22 cellular contexts compared by ENCODE assay signal in genomic region chr16:74660383-74660782, GRCh38. TPM values are rescaled to one million over a fixed set of nuclear protein-coding genes. Genes with fewer than 3 reads are reported as not detected.
DNase-seq lines count a peak whose midpoint lies in the region; ATAC-seq and TF ChIP-seq lines count a peak whose summit lies in the region.
"Had no signal": no experiment of that assay in that cellular context is flagged by ENCODE, and none has a peak within 500 bp of the region (broad histone marks: within the 10 kb centered on the region; RNA-seq: fewer than 3 reads in every experiment).

No MANE protein-coding gene starts in this region.

- peak in 1 of 6 experiments; percentile 16 for TF ChIP-seq CTCF in esophagus squamous epithelium (IDR thresholded peaks at IDR 0.05)

- no peak overlapping the region for H3K23ac ChIP-seq in mesendoderm (ENCODE audit: low read length)

- peaks cover 87% of the 10 kb centered on the region for H3K4me1 Mint-ChIP-seq in activated CD4-positive, alpha-beta memory T cell treated with anti-CD3 and anti-CD28 coated beads, Interleukin-2, amount 10 ng/mL, durations not matched to agents 7 days and 5 days
- peaks cover 79% of the 10 kb centered on the region for H3K4me1 Mint-ChIP-seq in activated CD4-positive, alpha-beta memory T cell treated with anti-CD3 and anti-CD28 coated beads for 36 hours (ENCODE audit: low read depth)
- H3K4me1 Mint-ChIP-seq in CD4-positive, CD25-positive, alpha-beta regulatory T cell, result peaks cover 38 to 93% (median 69%) of the 10 kb centered on the region in 4 donors
- peaks cover 46% of the 10 kb centered on the region for H3K4me1 Mint-ChIP-seq in activated T-helper 17 cell treated with anti-CD3 and anti-CD28 coated beads, Interleukin-2, amount 50 U/mL, for 72 hours

- no peaks in the 10 kb centered on the region for H3K9me3 ChIP-seq in CD4-positive, CD25-positive, alpha-beta regulatory T cell (ENCODE audit: control insufficient read depth in 2 of 2, low read length in 2 of 2)
- no peaks in the 10 kb centered on the region for H3K9me3 ChIP-seq in esophagus squamous epithelium
- H3K9me3 ChIP-seq: SJSA1 had no signal

- peaks cover 48% of the 10 kb centered on the region for H3K4me1 ChIP-seq in CD4-positive, CD25-positive, alpha-beta regulatory T cell (ENCODE audit: control insufficient read depth, insufficient read depth, low read length, poor library complexity, severe bottlenecking)
- peaks cover 8 to 78% (median 31%) of the 10 kb centered on the region in 3 donors for H3K4me1 ChIP-seq in esophagus squamous epithelium
- no peaks in the 10 kb centered on the region for H3K4me1 ChIP-seq in mesendoderm (ENCODE audit: control insufficient read depth, low read depth, low read length)

- no peak overlapping the region for H2AK5ac ChIP-seq in mesendoderm (ENCODE audit: low read length)

- peaks cover 71% of the 10 kb centered on the region for H3K36me3 ChIP-seq in CD4-positive, CD25-positive, alpha-beta regulatory T cell (ENCODE audit: control insufficient read depth, insufficient read depth, low read length)
- peaks cover 15 to 76% (median 21%) of the 10 kb centered on the region in 3 donors for H3K36me3 ChIP-seq in esophagus squamous epithelium
- peaks cover 19% of the 10 kb centered on the region for H3K36me3 ChIP-seq in mesendoderm (ENCODE audit: control insufficient read depth, insufficient read depth, low read length)

- peak overlapping the region; percentile 27 for H3K4me3 Mint-ChIP-seq in activated CD4-positive, alpha-beta memory T cell treated with anti-CD3 and anti-CD28 coated beads, Interleukin-2, amount 10 ng/mL, durations not matched to agents 7 days and 5 days
- no peak overlapping the region for H3K4me3 Mint-ChIP-seq in activated CD4-positive, alpha-beta memory T cell treated with anti-CD3 and anti-CD28 coated beads for 36 hours
- peak overlapping the region; percentile 43 to 66 (median 55) for H3K4me3 Mint-ChIP-seq in CD4-positive, CD25-positive, alpha-beta regulatory T cell
- peak overlapping the region; percentile 46 for H3K4me3 Mint-ChIP-seq in activated T-helper 17 cell treated with anti-CD3 and anti-CD28 coated beads, Interleukin-2, amount 50 U/mL, for 72 hours

- H2BK120ac ChIP-seq in mesendoderm (ENCODE audit: low read depth, low read length), result no peak overlapping the region

- H3K27me3 ChIP-seq in CD4-positive, CD25-positive, alpha-beta regulatory T cell (ENCODE audit: control insufficient read depth, insufficient read depth, low read length), result no peaks in the 10 kb centered on the region
- H3K27me3 ChIP-seq in esophagus squamous epithelium, result no peaks in the 10 kb centered on the region
- H3K27me3 ChIP-seq in mesendoderm (ENCODE audit: insufficient read depth, low read length, poor library complexity), result no peaks in the 10 kb centered on the region
- H3K27me3 ChIP-seq: SJSA1 had no signal

- H3K4me2 ChIP-seq in mesendoderm (ENCODE audit: low read length), result no peak overlapping the region

- ATAC-seq in CD4-positive, CD25-positive, alpha-beta regulatory T cell (ENCODE audit: low read depth in 2 of 2), result no peak
- no peak for ATAC-seq in activated T-helper 17 cell treated with anti-CD3 and anti-CD28 coated beads, Interleukin-2, amount 50 U/mL, for 72 hours (replicated peaks)
- no peak for ATAC-seq in activated naive CD4-positive, alpha-beta T cell treated with anti-CD3 and anti-CD28 coated beads, Interleukin-2, amount 50 U/mL, for 72 hours
- ATAC-seq: left ventricle myocardium superior; naive thymus-derived CD4-positive, alpha-beta T cell had no signal

- no peak overlapping the region for H3K56ac ChIP-seq in mesendoderm (ENCODE audit: low read length)

- no peak overlapping the region for H4K8ac ChIP-seq in mesendoderm (ENCODE audit: low read depth, low read length)

- H2BK15ac ChIP-seq in mesendoderm (replicated peaks; ENCODE audit: low read depth), result no peak overlapping the region

- H3K79me2 ChIP-seq in mesendoderm (ENCODE audit: control insufficient read depth, insufficient read depth, low read length), result peaks cover 73% of the 10 kb centered on the region

- POLR2A ChIA-PET in activated CD4-positive, alpha-beta memory T cell treated with anti-CD3 and anti-CD28 coated beads, Interleukin-2, amount 10 ng/mL, durations not matched to agents 7 days and 5 days (lab: Charles Lee), result no interaction called here
- POLR2A ChIA-PET in activated CD4-positive, alpha-beta memory T cell treated with anti-CD3 and anti-CD28 coated beads for 36 hours (lab: Charles Lee), result no interaction called here

- H3K18ac ChIP-seq in mesendoderm (ENCODE audit: low read length), result no peak overlapping the region

- no peak for TF ChIP-seq POLR2A in esophagus squamous epithelium (IDR thresholded peaks at IDR 0.05)

- H2BK5ac ChIP-seq in mesendoderm (ENCODE audit: low read length), result no peak overlapping the region

- H3K9ac ChIP-seq in mesendoderm (ENCODE audit: low read length), result no peak overlapping the region

- H3K4ac ChIP-seq in mesendoderm (ENCODE audit: low read depth, low read length), result no peak overlapping the region

- CTCF ChIA-PET in activated CD4-positive, alpha-beta memory T cell treated with anti-CD3 and anti-CD28 coated beads, Interleukin-2, amount 10 ng/mL, durations not matched to agents 7 days and 5 days (lab: Charles Lee), result interaction anchor here (1.3 kb wide), 1 partner anchor 9 kb away, joined by 4 read pairs; no protein-coding TSS in a partner anchor
- CTCF ChIA-PET in activated CD4-positive, alpha-beta memory T cell treated with anti-CD3 and anti-CD28 coated beads for 36 hours (lab: Charles Lee), result interaction anchor here (1.2 kb wide), 1 partner anchor 9 kb away, joined by 5 read pairs; no protein-coding TSS in a partner anchor

- WGBS in esophagus squamous epithelium, 2 donors, result 29 to 59% methylated on average over 4 of the region's 4 CpGs
- no CpG with 5 or more reads among the region's 4 CpGs for WGBS in mesendoderm (ENCODE audit: extremely low coverage, insufficient coverage, low lambda C conversion rate)

- H3K36me3 Mint-ChIP-seq in activated CD4-positive, alpha-beta memory T cell treated with anti-CD3 and anti-CD28 coated beads, Interleukin-2, amount 10 ng/mL, durations not matched to agents 7 days and 5 days (ENCODE audit: low read depth), result peaks cover 90% of the 10 kb centered on the region
- H3K36me3 Mint-ChIP-seq in activated CD4-positive, alpha-beta memory T cell treated with anti-CD3 and anti-CD28 coated beads for 36 hours, result peaks cover 83% of the 10 kb centered on the region
- H3K36me3 Mint-ChIP-seq in CD4-positive, CD25-positive, alpha-beta regulatory T cell, result peaks cover 56% of the 10 kb centered on the region
- peaks cover 100% of the 10 kb centered on the region for H3K36me3 Mint-ChIP-seq in activated T-helper 17 cell treated with anti-CD3 and anti-CD28 coated beads, Interleukin-2, amount 50 U/mL, for 72 hours (ENCODE audit: low read depth)
- peaks cover 47 to 82% of the 10 kb centered on the region in 2 donors for H3K36me3 Mint-ChIP-seq in activated naive CD4-positive, alpha-beta T cell treated with anti-CD3 and anti-CD28 coated beads, Interleukin-2, amount 50 U/mL, for 72 hours

- peak overlapping the region; percentile 2 for H3K4me3 ChIP-seq in CD4-positive, CD25-positive, alpha-beta regulatory T cell (ENCODE audit: low read depth, low read length)
- peak overlapping the region in 1 of 4 donors; percentile 23 for H3K4me3 ChIP-seq in esophagus squamous epithelium
- H3K4me3 ChIP-seq in mesendoderm (ENCODE audit: low read length), result no peak overlapping the region
- H3K4me3 ChIP-seq: SJSA1 had no signal

- DNase-seq in activated CD4-positive, alpha-beta memory T cell treated with anti-CD3 and anti-CD28 coated beads, Interleukin-2, amount 10 ng/mL, durations not matched to agents 7 days and 5 days, result no peak
- DNase-seq in activated CD4-positive, alpha-beta memory T cell treated with anti-CD3 and anti-CD28 coated beads for 36 hours, result no peak
- DNase-seq in CD4-positive, CD25-positive, alpha-beta regulatory T cell, result no peak
- DNase-seq in esophagus squamous epithelium (lab: John Stamatoyannopoulos, UW) (no peak), mesendoderm (no peak)
- DNase-seq in stimulated activated CD4-positive, alpha-beta T cell treated with anti-CD3 and anti-CD28 coated beads, Interleukin-4, amount 100 ng/mL, for 1 hour, result no peak
- DNase-seq in activated naive CD4-positive, alpha-beta T cell treated with anti-CD3 and anti-CD28 coated beads, Interleukin-2, amount 50 U/mL, for 72 hours (ENCODE audit: low spot score in 2 of 2), result no peak
- DNase-seq: activated CD4-positive, CD25-positive, alpha-beta regulatory T cell treated with anti-CD3 and anti-CD28 coated beads, Interleukin-2, amount 50 U/mL, for 72 hours; activated effector memory CD4-positive, alpha-beta T cell treated with Interleukin-2 at 50 U/mL for 16 hours; AML-193; glutamatergic neuron; HCEC 1CT; KG1; left ventricle myocardium superior; midbrain; naive thymus-derived CD4-positive, alpha-beta T cell; NCI-H1436; NCI-H345; stimulated activated CD4-positive, alpha-beta T cell treated with anti-CD3 and anti-CD28 coated beads, Interleukin-15, amount 100 ng/mL, for 24 hours; stimulated activated naive CD4-positive, alpha-beta T cell treated with Interleukin-2 at 50 U/mL for 16 hours had no signal

- peaks cover 23% of the 10 kb centered on the region for H3K79me1 ChIP-seq in mesendoderm (ENCODE audit: low read length)

- intact Hi-C loops in activated CD4-positive, alpha-beta memory T cell treated with anti-CD3 and anti-CD28 coated beads for 36 hours (cut with micrococcal nuclease), result loop anchor here (10.0 kb wide), 1 partner anchor 1996 kb away; no protein-coding TSS in a partner anchor
- intact Hi-C loops in esophagus squamous epithelium (cut with DNase I), result no loop called here

- no peaks in the 10 kb centered on the region for H3K27me3 Mint-ChIP-seq in activated CD4-positive, alpha-beta memory T cell treated with anti-CD3 and anti-CD28 coated beads, Interleukin-2, amount 10 ng/mL, durations not matched to agents 7 days and 5 days
- H3K27me3 Mint-ChIP-seq in activated CD4-positive, alpha-beta memory T cell treated with anti-CD3 and anti-CD28 coated beads for 36 hours, result no peaks in the 10 kb centered on the region
- no peaks in the 10 kb centered on the region for H3K27me3 Mint-ChIP-seq in CD4-positive, CD25-positive, alpha-beta regulatory T cell
- no peaks in the 10 kb centered on the region for H3K27me3 Mint-ChIP-seq in activated T-helper 17 cell treated with anti-CD3 and anti-CD28 coated beads, Interleukin-2, amount 50 U/mL, for 72 hours
- H3K27me3 Mint-ChIP-seq: naive thymus-derived CD4-positive, alpha-beta T cell had no signal

- H3K27ac Mint-ChIP-seq in activated CD4-positive, alpha-beta memory T cell treated with anti-CD3 and anti-CD28 coated beads, Interleukin-2, amount 10 ng/mL, durations not matched to agents 7 days and 5 days, result no peak overlapping the region
- no peak overlapping the region for H3K27ac Mint-ChIP-seq in activated CD4-positive, alpha-beta memory T cell treated with anti-CD3 and anti-CD28 coated beads for 36 hours
- peak overlapping the region in 1 of 3 donors; percentile 38 for H3K27ac Mint-ChIP-seq in CD4-positive, CD25-positive, alpha-beta regulatory T cell
- no peak overlapping the region for H3K27ac Mint-ChIP-seq in activated T-helper 17 cell treated with anti-CD3 and anti-CD28 coated beads, Interleukin-2, amount 50 U/mL, for 72 hours
- no peak overlapping the region for H3K27ac Mint-ChIP-seq in activated naive CD4-positive, alpha-beta T cell treated with anti-CD3 and anti-CD28 coated beads, Interleukin-2, amount 50 U/mL, for 72 hours

- no peaks in the 10 kb centered on the region for H3K9me3 Mint-ChIP-seq in activated CD4-positive, alpha-beta memory T cell treated with anti-CD3 and anti-CD28 coated beads, Interleukin-2, amount 10 ng/mL, durations not matched to agents 7 days and 5 days
- H3K9me3 Mint-ChIP-seq in activated CD4-positive, alpha-beta memory T cell treated with anti-CD3 and anti-CD28 coated beads for 36 hours, result no peaks in the 10 kb centered on the region
- H3K9me3 Mint-ChIP-seq in CD4-positive, CD25-positive, alpha-beta regulatory T cell, result peaks cover 0 to 1% (median 0%) of the 10 kb centered on the region in 7 donors
- no peaks in the 10 kb centered on the region for H3K9me3 Mint-ChIP-seq in activated T-helper 17 cell treated with anti-CD3 and anti-CD28 coated beads, Interleukin-2, amount 50 U/mL, for 72 hours
- no peaks in the 10 kb centered on the region for H3K9me3 Mint-ChIP-seq in activated naive CD4-positive, alpha-beta T cell treated with anti-CD3 and anti-CD28 coated beads, Interleukin-2, amount 50 U/mL, for 72 hours
- H3K9me3 Mint-ChIP-seq: naive thymus-derived CD4-positive, alpha-beta T cell had no signal

- H3K27ac ChIP-seq in CD4-positive, CD25-positive, alpha-beta regulatory T cell (ENCODE audit: insufficient read depth, low read length, poor library complexity, severe bottlenecking), result no peak overlapping the region
- H3K27ac ChIP-seq in esophagus squamous epithelium (peak overlapping the region in 3 of 4 donors; percentile 45 to 47 (median 45)), mesendoderm (ENCODE audit: low read depth, low read length) (no peak overlapping the region)
- H3K27ac ChIP-seq: SJSA1 had no signal

- H4K5ac ChIP-seq in mesendoderm (ENCODE audit: low read length), result no peak overlapping the region

RNA-seq across cellular contexts. Expression of gene RFWD3, which starts 6.3 kb away (rescaled TPM):
- total RNA-seq in activated CD4-positive, alpha-beta memory T cell treated with anti-CD3 and anti-CD28 coated beads, Interleukin-2, amount 10 ng/mL, durations not matched to agents 7 days and 5 days, result 100 to 1,000 TPM in 1 of 2 experiments, 10 to 100 TPM in 1; 99.5 to 107 TPM
- total RNA-seq in activated CD4-positive, alpha-beta memory T cell treated with anti-CD3 and anti-CD28 coated beads for 36 hours, result 100 to 1,000 TPM in 1 of 2 experiments, 10 to 100 TPM in 1; 95.3 to 109 TPM
- 48.5 TPM for total RNA-seq in CD4-positive, CD25-positive, alpha-beta regulatory T cell
- polyA plus RNA-seq in CD4-positive, CD25-positive, alpha-beta regulatory T cell, result 10 to 100 TPM; 17.8 to 29.5 (median 21.6) TPM
- total RNA-seq in activated T-helper 17 cell treated with anti-CD3 and anti-CD28 coated beads, Interleukin-2, amount 50 U/mL, for 72 hours, result 100 to 1,000 TPM in 1 of 2 donors, 10 to 100 TPM in 1; 71.5 to 109 TPM
- 10 to 100 TPM; 10.1 to 35.2 (median 16.7) TPM for total RNA-seq in esophagus squamous epithelium
- total RNA-seq in activated naive CD4-positive, alpha-beta T cell treated with anti-CD3 and anti-CD28 coated beads, Interleukin-2, amount 50 U/mL, for 72 hours, result 100 to 1,000 TPM in 1 of 2 donors, 10 to 100 TPM in 1; 94.1 to 127 TPM
- polyA plus RNA-seq in mesendoderm (2013, experiment 1 of 2), result 68.9 TPM
- polyA plus RNA-seq in mesendoderm (2013, experiment 2 of 2), result 62.0 TPM

RNA-seq across cellular contexts. Expression of gene MLKL, which starts 40.3 kb away (rescaled TPM):
- total RNA-seq in activated CD4-positive, alpha-beta memory T cell treated with anti-CD3 and anti-CD28 coated beads, Interleukin-2, amount 10 ng/mL, durations not matched to agents 7 days and 5 days, result 10 to 100 TPM; 42.8 to 45.2 TPM
- total RNA-seq in activated CD4-positive, alpha-beta memory T cell treated with anti-CD3 and anti-CD28 coated beads for 36 hours, result 10 to 100 TPM; 18.3 to 18.8 TPM
- total RNA-seq in CD4-positive, CD25-positive, alpha-beta regulatory T cell, result 50.0 TPM
- polyA plus RNA-seq in CD4-positive, CD25-positive, alpha-beta regulatory T cell, result 10 to 100 TPM; 15.6 to 21.3 (median 20.8) TPM
- 10 to 100 TPM; 25.6 to 35.6 TPM for total RNA-seq in activated T-helper 17 cell treated with anti-CD3 and anti-CD28 coated beads, Interleukin-2, amount 50 U/mL, for 72 hours
- 10 to 100 TPM; 12.4 to 33.9 (median 22.1) TPM for total RNA-seq in esophagus squamous epithelium
- 10 to 100 TPM; 16.5 to 27.5 TPM for total RNA-seq in activated naive CD4-positive, alpha-beta T cell treated with anti-CD3 and anti-CD28 coated beads, Interleukin-2, amount 50 U/mL, for 72 hours
- polyA plus RNA-seq in mesendoderm (2013, experiment 1 of 2), result 0.98 TPM
- 1.1 TPM for polyA plus RNA-seq in mesendoderm (2013, experiment 2 of 2)

RNA-seq across cellular contexts. Expression of gene GLG1, which starts 53.5 kb away (rescaled TPM):
- total RNA-seq in activated CD4-positive, alpha-beta memory T cell treated with anti-CD3 and anti-CD28 coated beads, Interleukin-2, amount 10 ng/mL, durations not matched to agents 7 days and 5 days, result 100 to 1,000 TPM; 130 to 132 TPM
- 10 to 100 TPM; 58.1 to 63.8 TPM for total RNA-seq in activated CD4-positive, alpha-beta memory T cell treated with anti-CD3 and anti-CD28 coated beads for 36 hours
- 202 TPM for total RNA-seq in CD4-positive, CD25-positive, alpha-beta regulatory T cell
- 100 to 1,000 TPM; 147 to 156 (median 152) TPM for polyA plus RNA-seq in CD4-positive, CD25-positive, alpha-beta regulatory T cell
- total RNA-seq in activated T-helper 17 cell treated with anti-CD3 and anti-CD28 coated beads, Interleukin-2, amount 50 U/mL, for 72 hours, result 10 to 100 TPM; 62.6 to 74.1 TPM
- total RNA-seq in esophagus squamous epithelium, result 10 to 100 TPM; 59.2 to 71.9 (median 60.8) TPM
- total RNA-seq in activated naive CD4-positive, alpha-beta T cell treated with anti-CD3 and anti-CD28 coated beads, Interleukin-2, amount 50 U/mL, for 72 hours, result 10 to 100 TPM; 73.0 to 80.4 TPM
- 42.2 TPM for polyA plus RNA-seq in mesendoderm (2013, experiment 1 of 2)
- 42.7 TPM for polyA plus RNA-seq in mesendoderm (2013, experiment 2 of 2)

Comparison
In these comparisons a context has a peak if more than half of its experiments do, and no peak if none do; other contexts are left out.
1. H3K27ac ChIP-seq: peak in esophagus squamous epithelium (3 of 4); none in CD4-positive, CD25-positive, alpha-beta regulatory T cell (single experiment) and mesendoderm (single experiment).